Comparison of ENCODE assay signal across 23 cellular contexts in genomic region chr2:153043385-153043784, GRCh38.
A peak's percentile ranks its signal among the peaks of the same experiment; 100 is the strongest.
DNase-seq lines count a peak whose midpoint lies in the region; ATAC-seq, FAIRE-seq and TF ChIP-seq lines count a peak whose summit lies in the region.
"Had no signal": no experiment of that assay in that cellular context is flagged by ENCODE, and none has a peak within 500 bp of the region (broad histone marks: within the 10 kb centered on the region; RNA-seq: fewer than 3 reads in every experiment).

No MANE protein-coding gene starts in this region.

- H3K36me3 ChIP-seq in PC-3 (ENCODE audit: low read depth, low read length) = no peaks in the 10 kb centered on the region
- no peaks in the 10 kb centered on the region for H3K36me3 ChIP-seq in mammary epithelial cell (ENCODE audit: insufficient read depth, low read length)
- H3K36me3 ChIP-seq in keratinocyte (ENCODE audit: control insufficient read depth in 2 of 2, extremely low read depth in 1 of 2, insufficient read depth in 2 of 2, low read length in 2 of 2) = no peaks in the 10 kb centered on the region
- H3K36me3 ChIP-seq: BLaER1 had no signal

- H3K4me2 ChIP-seq in PC-3 (ENCODE audit: low read length) = no peak overlapping the region
- no peak overlapping the region for H3K4me2 ChIP-seq in mammary epithelial cell (ENCODE audit: insufficient read depth, low read depth, low read length)
- no peak overlapping the region for H3K4me2 ChIP-seq in keratinocyte (ENCODE audit: control insufficient read depth, extremely low read depth, insufficient read depth, low read depth, low read length)
- H3K4me2 ChIP-seq: BLaER1 had no signal

- FAIRE-seq in keratinocyte (lab: Jason Lieb, UNC) = peak; percentile 85
- FAIRE-seq: A204.1, GM12892, HTR-8/SVneo, K562, RCC 7860 had no signal

- no peak overlapping the region for H3K4me3 ChIP-seq in PC-3 (ENCODE audit: low read length)
- no peak overlapping the region for H3K4me3 ChIP-seq in mammary epithelial cell (replicated peaks in 1 of 3; ENCODE audit: insufficient read depth in 1 of 3, low read depth in 2 of 3, low read length in 3 of 3)
- no peak overlapping the region for H3K4me3 ChIP-seq in keratinocyte (ENCODE audit: control insufficient read depth in 2 of 3, extremely low read depth in 1 of 3, insufficient read depth in 2 of 3, low read depth in 1 of 3, low read length in 3 of 3)
- H3K4me3 ChIP-seq: BLaER1, K562 had no signal

- no peak for TF ChIP-seq CTCF in PC-3 (conservative IDR thresholded peaks at IDR 0.05; ENCODE audit: low read depth, low read length)
- no peak for TF ChIP-seq CTCF in mammary epithelial cell (conservative IDR thresholded peaks at IDR 0.05 in 1 of 2, IDR thresholded peaks at IDR 0.05 in 1 of 2; ENCODE audit: extremely low read depth in 1 of 2, insufficient read depth in 1 of 2, low read depth in 1 of 2, low read length in 2 of 2)
- TF ChIP-seq CTCF in keratinocyte (optimal IDR thresholded peaks at IDR 0.05 in 1 of 3, IDR thresholded peaks at IDR 0.05 in 1 of 3, conservative IDR thresholded peaks at IDR 0.05 in 1 of 3; ENCODE audit: extremely low read depth in 1 of 3, insufficient read depth in 2 of 3, low read length in 3 of 3) = no peak

- H3K27me3 ChIP-seq in PC-3 (ENCODE audit: low read length) = peaks cover 4% of the 10 kb centered on the region; the same call in 1 of the 2 replicates
- H3K27me3 ChIP-seq in mammary epithelial cell (ENCODE audit: insufficient read depth, low read length) = no peaks in the 10 kb centered on the region
- no peaks in the 10 kb centered on the region for H3K27me3 ChIP-seq in keratinocyte (ENCODE audit: control insufficient read depth, extremely low read depth, insufficient read depth, low read length)
- H3K27me3 ChIP-seq: BLaER1 had no signal

- H3K9me3 ChIP-seq in PC-3 (ENCODE audit: low read length) (no peaks in the 10 kb centered on the region), mammary epithelial cell (replicated peaks; ENCODE audit: insufficient read depth, low read length) (no peaks in the 10 kb centered on the region), keratinocyte (ENCODE audit: control insufficient read depth, low read depth, low read length) (no peaks in the 10 kb centered on the region)
- H3K9me3 ChIP-seq: BLaER1 had no signal

- no peaks in the 10 kb centered on the region for H3K9me1 ChIP-seq in keratinocyte (ENCODE audit: control insufficient read depth, extremely low read depth, insufficient read depth, low read length)

- BruUV-seq in PC-3 (replicated peaks; lab: Mats Ljungman, UMichigan) = no TSS peak
- no TSS peak for BruUV-seq in mammary epithelial cell (replicated peaks; lab: Mats Ljungman, UMichigan)

- no peak overlapping the region for H3K27ac ChIP-seq in PC-3 (ENCODE audit: low read length)
- H3K27ac ChIP-seq in mammary epithelial cell (ENCODE audit: insufficient read depth, low read depth, low read length) = no peak overlapping the region
- H3K27ac ChIP-seq in keratinocyte (ENCODE audit: control insufficient read depth, insufficient read depth, low read length) = no peak overlapping the region
- H3K27ac ChIP-seq: BLaER1 had no signal

- H3F3A ChIP-seq in PC-3 (ENCODE audit: low read length, unreplicated experiment) = no peaks in the 10 kb centered on the region

- no peaks in the 10 kb centered on the region for H3K79me2 ChIP-seq in PC-3 (ENCODE audit: low read length)
- H3K79me2 ChIP-seq in mammary epithelial cell (ENCODE audit: insufficient read depth, low read length) = no peaks in the 10 kb centered on the region
- no peaks in the 10 kb centered on the region for H3K79me2 ChIP-seq in keratinocyte (ENCODE audit: control insufficient read depth, insufficient read depth, low read length)

- intact Hi-C loops in PC-3 (cut with micrococcal nuclease) (no loop called here), mammary epithelial cell (cut with micrococcal nuclease) (no loop called here)

- 62% methylated on average over 1 of the region's 1 CpG for WGBS in mammary epithelial cell (ENCODE audit: low coverage, missing lambda C conversion rate)

- CTCF ChIA-PET in PC-3 (lab: Charles Lee) (no interaction called here), mammary epithelial cell (lab: Charles Lee; ENCODE audit: low non-redundant PET) (no interaction called here)

- POLR2A ChIA-PET in PC-3 (lab: Charles Lee; ENCODE audit: unreplicated experiment) = no interaction called here

- dilution Hi-C loops in mammary epithelial cell (cut with HindIII; ENCODE audit: low sequenced_read_pairs) = no loop called here
- dilution Hi-C loops in keratinocyte (cut with MboI; ENCODE audit: extremely low pct_ligation_motif_present, low sequenced_read_pairs) = no loop called here

- no peak overlapping the region for H2AFZ ChIP-seq in PC-3 (ENCODE audit: low read length)
- peak overlapping the region; percentile 54 for H2AFZ ChIP-seq in mammary epithelial cell (ENCODE audit: low read depth, low read length)
- no peak overlapping the region for H2AFZ ChIP-seq in keratinocyte (ENCODE audit: control insufficient read depth, low read length)

- no peak overlapping the region for H3K9ac ChIP-seq in PC-3 (ENCODE audit: low read length)
- H3K9ac ChIP-seq in mammary epithelial cell (ENCODE audit: insufficient read depth, low read length) = no peak overlapping the region
- H3K9ac ChIP-seq in keratinocyte (ENCODE audit: control insufficient read depth, extremely low read depth, insufficient read depth, low read length) = no peak overlapping the region
- H3K9ac ChIP-seq: BLaER1 had no signal

- DNase-seq in HPDE6-E6E7 (ENCODE audit: extremely low spot score) = peak; percentile 13
- peak; percentile 19 for DNase-seq in PC-3
- DNase-seq in mammary epithelial cell = peak; percentile 69
- DNase-seq in keratinocyte (ENCODE audit: low read depth, low spot score) = peak; percentile 30
- no peak for DNase-seq in DMS153 (lab: John Stamatoyannopoulos, UW)
- DNase-seq in NCI-H510A treated with DMSO at 0.1 percent for 48 hours (lab: John Stamatoyannopoulos, UW) = no peak
- no peak for DNase-seq in OCI-M2 (lab: John Stamatoyannopoulos, UW; ENCODE audit: unreplicated experiment)
- DNase-seq: CD4-positive, CD25-positive, alpha-beta regulatory T cell; COR-L47; Kasumi-1; MM.1S; NCI-H2029; NCI-H446 treated with DMSO at 0.1 percent for 48 hours; NCI-H526 treated with DMSO at 0.1 percent for 48 hours; SHP77; T-helper 1 cell had no signal

- in situ Hi-C loops in mammary epithelial cell (cut with MboI; ENCODE audit: low sequenced_read_pairs in 2 of 2) = no loop called here

- no peak for ATAC-seq in PC-3
- ATAC-seq: HCT116, K562 had no signal

- H3K9me2 ChIP-seq in PC-3 (replicated peaks; ENCODE audit: low read length) = no peaks in the 10 kb centered on the region

- H4K20me1 ChIP-seq in PC-3 (ENCODE audit: low read length) (no peaks in the 10 kb centered on the region), mammary epithelial cell (ENCODE audit: insufficient read depth, low read length) (no peaks in the 10 kb centered on the region), keratinocyte (ENCODE audit: control insufficient read depth, extremely low read depth, insufficient read depth, low read length) (no peaks in the 10 kb centered on the region)
- H4K20me1 ChIP-seq: BLaER1 had no signal

- H3K4me1 ChIP-seq in PC-3 (ENCODE audit: insufficient read depth, low read length) = no peaks in the 10 kb centered on the region
- peaks cover 4% of the 10 kb centered on the region for H3K4me1 ChIP-seq in mammary epithelial cell (ENCODE audit: insufficient read depth, low read length)
- peaks cover 9% of the 10 kb centered on the region for H3K4me1 ChIP-seq in keratinocyte (ENCODE audit: control insufficient read depth, extremely low read depth, insufficient read depth, low read length)
- H3K4me1 ChIP-seq: BLaER1 had no signal

Comparison
In these comparisons a context has a peak if more than half of its experiments do, and no peak if none do; other contexts are left out.
1. DNase-seq: peak in HPDE6-E6E7 (single experiment), PC-3 (single experiment), mammary epithelial cell (single experiment) and keratinocyte (single experiment); none in DMS153 (single experiment), NCI-H510A treated with DMSO at 0.1 percent for 48 hours (single experiment) and OCI-M2 (single experiment).